In the genomic region with DNA sequence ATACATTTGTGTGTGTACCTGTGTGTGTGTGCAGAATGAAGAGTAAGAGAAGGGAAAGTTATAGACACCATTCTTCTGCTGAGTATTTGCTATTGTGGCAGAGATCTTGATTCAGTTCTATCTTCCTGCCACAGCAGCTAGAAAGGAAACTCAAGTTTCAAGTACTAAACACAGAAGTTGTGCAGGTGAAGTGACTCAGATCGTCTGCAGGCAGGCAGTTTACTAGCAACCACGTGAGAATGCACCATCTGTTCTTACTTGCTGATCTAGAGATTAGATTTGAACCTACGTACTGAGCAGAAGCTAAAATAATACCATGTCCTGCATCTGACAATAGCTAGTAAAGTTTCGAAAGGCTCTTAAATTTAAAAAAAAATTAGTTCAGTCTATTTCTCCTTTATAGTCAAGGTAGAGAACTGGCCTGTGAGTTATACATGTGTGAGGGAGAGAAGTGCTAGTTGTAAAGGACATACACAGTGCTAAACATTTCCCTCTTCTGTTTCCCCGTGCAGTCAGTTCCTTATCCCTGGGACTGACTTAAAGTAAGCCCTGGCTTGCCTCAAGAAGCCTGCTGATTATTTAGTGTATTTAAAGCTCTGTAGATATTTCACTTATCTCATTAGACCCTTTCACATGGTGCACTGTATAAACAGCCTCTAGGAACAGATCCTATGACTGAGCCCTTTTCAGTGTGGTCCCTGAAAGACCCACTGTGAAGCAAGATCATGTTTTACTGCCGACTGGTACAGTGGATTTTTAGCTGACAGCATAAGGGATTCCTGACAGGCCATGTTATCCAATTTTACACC, we compare ENCODE assay signal across 1 cellular context.
A peak's percentile ranks its signal among the peaks of the same experiment; 100 is the strongest.
TF ChIP-seq lines count a peak whose summit lies in the region.

No MANE protein-coding gene starts in this region.

TF ChIP-seq in SK-N-SH, 30 proteins besides CTCF, POLR2A, EP300 and RAD21 (continued from another document):
- TF ChIP-seq, protein P1, sequence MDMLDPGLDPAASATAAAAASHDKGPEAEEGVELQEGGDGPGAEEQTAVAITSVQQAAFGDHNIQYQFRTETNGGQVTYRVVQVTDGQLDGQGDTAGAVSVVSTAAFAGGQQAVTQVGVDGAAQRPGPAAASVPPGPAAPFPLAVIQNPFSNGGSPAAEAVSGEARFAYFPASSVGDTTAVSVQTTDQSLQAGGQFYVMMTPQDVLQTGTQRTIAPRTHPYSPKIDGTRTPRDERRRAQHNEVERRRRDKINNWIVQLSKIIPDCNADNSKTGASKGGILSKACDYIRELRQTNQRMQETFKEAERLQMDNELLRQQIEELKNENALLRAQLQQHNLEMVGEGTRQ (IDR thresholded peaks at IDR 0.05; ENCODE audit: borderline replicate concordance, low read depth, low read length): no peak
- TF ChIP-seq, protein P2, sequence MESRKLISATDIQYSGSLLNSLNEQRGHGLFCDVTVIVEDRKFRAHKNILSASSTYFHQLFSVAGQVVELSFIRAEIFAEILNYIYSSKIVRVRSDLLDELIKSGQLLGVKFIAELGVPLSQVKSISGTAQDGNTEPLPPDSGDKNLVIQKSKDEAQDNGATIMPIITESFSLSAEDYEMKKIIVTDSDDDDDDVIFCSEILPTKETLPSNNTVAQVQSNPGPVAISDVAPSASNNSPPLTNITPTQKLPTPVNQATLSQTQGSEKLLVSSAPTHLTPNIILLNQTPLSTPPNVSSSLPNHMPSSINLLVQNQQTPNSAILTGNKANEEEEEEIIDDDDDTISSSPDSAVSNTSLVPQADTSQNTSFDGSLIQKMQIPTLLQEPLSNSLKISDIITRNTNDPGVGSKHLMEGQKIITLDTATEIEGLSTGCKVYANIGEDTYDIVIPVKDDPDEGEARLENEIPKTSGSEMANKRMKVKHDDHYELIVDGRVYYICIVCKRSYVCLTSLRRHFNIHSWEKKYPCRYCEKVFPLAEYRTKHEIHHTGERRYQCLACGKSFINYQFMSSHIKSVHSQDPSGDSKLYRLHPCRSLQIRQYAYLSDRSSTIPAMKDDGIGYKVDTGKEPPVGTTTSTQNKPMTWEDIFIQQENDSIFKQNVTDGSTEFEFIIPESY (IDR thresholded peaks at IDR 0.05; ENCODE audit: borderline replicate concordance, low read depth): no peak
- TF ChIP-seq NRF1 (IDR thresholded peaks at IDR 0.05; ENCODE audit: low read depth, low read length): no peak
- TF ChIP-seq, protein P3, sequence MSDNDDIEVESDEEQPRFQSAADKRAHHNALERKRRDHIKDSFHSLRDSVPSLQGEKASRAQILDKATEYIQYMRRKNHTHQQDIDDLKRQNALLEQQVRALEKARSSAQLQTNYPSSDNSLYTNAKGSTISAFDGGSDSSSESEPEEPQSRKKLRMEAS (IDR thresholded peaks at IDR 0.05; ENCODE audit: low read depth): peak; percentile 77
- TF ChIP-seq YY1 (IDR thresholded peaks at IDR 0.05; ENCODE audit: low read depth): no peak
- no peak for TF ChIP-seq GABPA (IDR thresholded peaks at IDR 0.05; ENCODE audit: low read depth)
- TF ChIP-seq EZH2phosphoT487 (IDR thresholded peaks at IDR 0.05; ENCODE audit: borderline replicate concordance, low read depth): no peak
- peak; percentile 72 for TF ChIP-seq RCOR1 (IDR thresholded peaks at IDR 0.05; ENCODE audit: low read length)
- TF ChIP-seq, protein P4, sequence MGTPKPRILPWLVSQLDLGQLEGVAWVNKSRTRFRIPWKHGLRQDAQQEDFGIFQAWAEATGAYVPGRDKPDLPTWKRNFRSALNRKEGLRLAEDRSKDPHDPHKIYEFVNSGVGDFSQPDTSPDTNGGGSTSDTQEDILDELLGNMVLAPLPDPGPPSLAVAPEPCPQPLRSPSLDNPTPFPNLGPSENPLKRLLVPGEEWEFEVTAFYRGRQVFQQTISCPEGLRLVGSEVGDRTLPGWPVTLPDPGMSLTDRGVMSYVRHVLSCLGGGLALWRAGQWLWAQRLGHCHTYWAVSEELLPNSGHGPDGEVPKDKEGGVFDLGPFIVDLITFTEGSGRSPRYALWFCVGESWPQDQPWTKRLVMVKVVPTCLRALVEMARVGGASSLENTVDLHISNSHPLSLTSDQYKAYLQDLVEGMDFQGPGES (IDR thresholded peaks at IDR 0.05; ENCODE audit: low read depth, low read length): no peak
- TF ChIP-seq, protein P5, sequence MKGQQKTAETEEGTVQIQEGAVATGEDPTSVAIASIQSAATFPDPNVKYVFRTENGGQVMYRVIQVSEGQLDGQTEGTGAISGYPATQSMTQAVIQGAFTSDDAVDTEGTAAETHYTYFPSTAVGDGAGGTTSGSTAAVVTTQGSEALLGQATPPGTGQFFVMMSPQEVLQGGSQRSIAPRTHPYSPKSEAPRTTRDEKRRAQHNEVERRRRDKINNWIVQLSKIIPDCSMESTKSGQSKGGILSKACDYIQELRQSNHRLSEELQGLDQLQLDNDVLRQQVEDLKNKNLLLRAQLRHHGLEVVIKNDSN (IDR thresholded peaks at IDR 0.05; ENCODE audit: borderline replicate concordance, low read depth): peak; percentile 80
- TF ChIP-seq CHD2 (IDR thresholded peaks at IDR 0.05; ENCODE audit: low read length, partially characterized antibody): no peak
- TF ChIP-seq TEAD4 (IDR thresholded peaks at IDR 0.05; ENCODE audit: borderline replicate concordance, insufficient read depth): no peak
